7 cellular contexts compared by ENCODE assay signal in genomic region chr19:34772697-34773554, GRCh38. TPM values are rescaled to one million over a fixed set of nuclear protein-coding genes. Genes with fewer than 3 reads are reported as not detected.
DNase-seq lines count a peak whose midpoint lies in the region; ATAC-seq, FAIRE-seq and TF ChIP-seq lines count a peak whose summit lies in the region.

TSS of gene ZNF599 (minus strand) at chr19:34773215. CDS start at chr19:34772841, 374 bp downstream.

- no peaks in the 10 kb centered on the region for H3K27me3 ChIP-seq in bronchial epithelial cell (ENCODE audit: control insufficient read depth, insufficient read depth, low read length)
- H3K27me3 ChIP-seq in smooth muscle cell (ENCODE audit: low read depth), result no peaks in the 10 kb centered on the region

- H3K9me3 Mint-ChIP-seq in immature natural killer cell, result peaks cover 0 to 1% (median 0%) of the 10 kb centered on the region in 6 donors

- DNase-seq in NCI-H1930 (lab: John Stamatoyannopoulos, UW) (peak; percentile 87 to 94), bronchial epithelial cell (ENCODE audit: low read depth) (peak; percentile 81), immature natural killer cell (peak; percentile 88 to 89 (median 89)), smooth muscle cell (lab: John Stamatoyannopoulos, UW; ENCODE audit: unreplicated experiment) (peak; percentile 44)

- H3K4me1 ChIP-seq in smooth muscle cell (ENCODE audit: low read depth), result peaks cover 9% of the 10 kb centered on the region

- peak within 1 kb of the TSS; percentile 82 for H3K27ac ChIP-seq in VCaP
- peak within 1 kb of the TSS; percentile 85 for H3K27ac ChIP-seq in smooth muscle cell (ENCODE audit: low read depth)

- H3K9ac ChIP-seq in smooth muscle cell (ENCODE audit: low read depth), result peak within 1 kb of the TSS; percentile 90

- H3K36me3 Mint-ChIP-seq in immature natural killer cell, result peaks cover 0 to 13% (median 7%) of the 10 kb centered on the region in 3 donors

- FAIRE-seq in bronchial epithelial cell (lab: Jason Lieb, UNC), result no peak

- TF ChIP-seq CTCF in VCaP (conservative IDR thresholded peaks at IDR 0.05) (no peak), bronchial epithelial cell (IDR thresholded peaks at IDR 0.05; ENCODE audit: insufficient read depth, low read length, severe bottlenecking) (no peak), smooth muscle cell (IDR thresholded peaks at IDR 0.05; ENCODE audit: borderline replicate concordance, insufficient read depth, poor library complexity, severe bottlenecking) (no peak)

- H3K36me3 ChIP-seq in bronchial epithelial cell (ENCODE audit: control insufficient read depth, insufficient read depth, low read length) (peaks cover 1% of the 10 kb centered on the region), smooth muscle cell (ENCODE audit: low read depth) (peaks cover 8% of the 10 kb centered on the region)

- H2AFZ ChIP-seq in smooth muscle cell (ENCODE audit: low read depth), result peak within 1 kb of the TSS; percentile 100

- H3K79me2 ChIP-seq in smooth muscle cell (ENCODE audit: low read depth), result peaks cover 16% of the 10 kb centered on the region

- peaks cover 18 to 23% of the 10 kb centered on the region in 2 donors for H3K4me1 Mint-ChIP-seq in immature natural killer cell

- H3K9me3 ChIP-seq in smooth muscle cell (replicated peaks; ENCODE audit: low read depth), result no peaks in the 10 kb centered on the region

- peak within 1 kb of the TSS; percentile 87 to 96 (median 94) for H3K27ac Mint-ChIP-seq in immature natural killer cell

- peaks cover 1 to 9% (median 7%) of the 10 kb centered on the region in 3 donors for H3K27me3 Mint-ChIP-seq in immature natural killer cell (ENCODE audit: low read depth in 3 of 3)

- ATAC-seq in GM18508 (IDR thresholded peaks at IDR 0.05; ENCODE audit: insufficient read depth, unreplicated experiment) (peak; percentile 87), HG02943 (IDR thresholded peaks at IDR 0.05; ENCODE audit: low read depth, unreplicated experiment) (peak; percentile 99)

- H3K4me2 ChIP-seq in smooth muscle cell, result peak within 1 kb of the TSS; percentile 91

- WGBS in smooth muscle cell (ENCODE audit: low lambda C conversion rate), result 3% methylated on average over 67 of the region's 69 CpGs

- H4K20me1 ChIP-seq in smooth muscle cell (ENCODE audit: low read depth), result no peaks in the 10 kb centered on the region

- no peaks in the 10 kb centered on the region for H3F3A ChIP-seq in smooth muscle cell (ENCODE audit: low read depth)

- peak within 1 kb of the TSS; percentile 65 for H3K4me3 ChIP-seq in bronchial epithelial cell (ENCODE audit: low read depth, low read length)
- peak within 1 kb of the TSS; percentile 91 for H3K4me3 ChIP-seq in smooth muscle cell

- H3K4me3 Mint-ChIP-seq in immature natural killer cell, result peak within 1 kb of the TSS; percentile 95 to 97 (median 96)

RNA-seq across cellular contexts. Expression of gene ZNF599, which starts in this region (rescaled TPM):
- total RNA-seq in bronchial epithelial cell (1.9 and 2.4 TPM in 2 replicates), smooth muscle cell (5.5 and 7.7 TPM in 2 replicates)
- polyA plus RNA-seq in immature natural killer cell (1 to 10 TPM; 4.0 to 8.9 (median 8.8) TPM), smooth muscle cell (5.7 and 8.3 TPM in 2 replicates)

Comparison
In these comparisons a context has a peak if more than half of its experiments do, and no peak if none do; other contexts are left out.
1. Peak in every context shown above with its lines: DNase-seq, ATAC-seq, H3K4me3 ChIP-seq and H3K27ac ChIP-seq.